21 cellular contexts compared by ENCODE assay signal in genomic region chr1:3377604-3378279, GRCh38.
"Had no signal": no experiment of that assay in that cellular context is flagged by ENCODE, and none has a peak within 500 bp of the region (broad histone marks: within the 10 kb centered on the region; RNA-seq: fewer than 3 reads in every experiment).

No MANE protein-coding gene starts in this region.

- FAIRE-seq: small intestine had no signal

- H3K4me3 ChIP-seq: dorsolateral prefrontal cortex, hepatocyte, lung, right atrium auricular region, tibial nerve, upper lobe of right lung, vagina had no signal

- H3K27ac Mint-ChIP-seq: naive thymus-derived CD4-positive, alpha-beta T cell; nephron progenitor cell had no signal

- H3K4me2 ChIP-seq: hepatocyte had no signal

- H3K4me1 ChIP-seq: right atrium auricular region, upper lobe of right lung, vagina had no signal

- H3K9me3 Mint-ChIP-seq: nephron progenitor cell had no signal

- H3K27me3 ChIP-seq: hepatocyte, right atrium auricular region, tibial nerve, upper lobe of right lung, vagina had no signal

- H3K4me3 Mint-ChIP-seq: naive thymus-derived CD4-positive, alpha-beta T cell; nephron progenitor cell had no signal

- H3K27ac ChIP-seq: dorsolateral prefrontal cortex, hepatocyte, right atrium auricular region, upper lobe of right lung, vagina had no signal

- DNase-seq: cortex of kidney; dorsolateral prefrontal cortex; effector CD8-positive, alpha-beta T cell; foreskin melanocyte; head of caudate nucleus; left colon; left ventricle myocardium superior; mesenchymal stem cell; midbrain; naive thymus-derived CD4-positive, alpha-beta T cell; nephron progenitor cell; posterior cingulate gyrus; small intestine; stimulated activated CD4-positive, alpha-beta T cell treated with anti-CD3 and anti-CD28 coated beads, Interleukin-12 subunit alpha, Interleukin-12 subunit beta, amount 100 ng/mL, for 4 hours; stimulated activated naive CD4-positive, alpha-beta T cell; upper lobe of right lung had no signal

- H3K36me3 ChIP-seq: right atrium auricular region, tibial nerve, upper lobe of right lung, vagina had no signal

- H2AFZ ChIP-seq: hepatocyte had no signal

- H3K9me3 ChIP-seq: right atrium auricular region, tibial nerve, upper lobe of right lung, vagina had no signal

- H3K79me2 ChIP-seq: hepatocyte had no signal

- H3K36me3 Mint-ChIP-seq: naive thymus-derived CD4-positive, alpha-beta T cell had no signal

- ATAC-seq: left colon; left ventricle myocardium superior; naive thymus-derived CD4-positive, alpha-beta T cell; upper lobe of right lung had no signal
